Comparison of ENCODE assay signal across 17 cellular contexts in genomic region chr9:98317134-98317857, GRCh38.
A peak's percentile ranks its signal among the peaks of the same experiment; 100 is the strongest.
DNase-seq lines count a peak whose midpoint lies in the region; ATAC-seq, FAIRE-seq and TF ChIP-seq lines count a peak whose summit lies in the region.
"Had no signal": no experiment of that assay in that cellular context is flagged by ENCODE, and none has a peak within 500 bp of the region (broad histone marks: within the 10 kb centered on the region; RNA-seq: fewer than 3 reads in every experiment).

No MANE protein-coding gene starts in this region.

- H3T11ph ChIP-seq in H9 (ENCODE audit: low read length), result no peak overlapping the region

- H3K27me3 Mint-ChIP-seq in H9 (ENCODE audit: low read depth), result peaks cover 6% of the 10 kb centered on the region

- H3K9me3 Mint-ChIP-seq in H9, result no peaks in the 10 kb centered on the region
- H3K9me3 Mint-ChIP-seq: effector memory CD8-positive, alpha-beta T cell had no signal

- H3K4me3 ChIP-seq in osteoblast (ENCODE audit: insufficient read depth, low read length), result no peak overlapping the region
- no peak overlapping the region for H3K4me3 ChIP-seq in A673 (ENCODE audit: low read depth, low read length, poor library complexity, severe bottlenecking)
- H3K4me3 ChIP-seq: prostate gland, transverse colon had no signal

- H4K8ac ChIP-seq in H9 (replicated peaks; ENCODE audit: insufficient read length, low read depth, low read length), result no peak overlapping the region

- no peak overlapping the region for H3K56ac ChIP-seq in H9 (ENCODE audit: insufficient read length, low read depth, low read length)

- FAIRE-seq in RCC 7860 (lab: Jason Lieb, UNC), result no peak
- FAIRE-seq: GM19239 had no signal

- peaks cover 6% of the 10 kb centered on the region for H3K4me1 ChIP-seq in osteoblast (ENCODE audit: insufficient read depth, low read length)
- no peaks in the 10 kb centered on the region for H3K4me1 ChIP-seq in H9 (ENCODE audit: insufficient read depth, low read length)
- H3K4me1 ChIP-seq in A673 (ENCODE audit: insufficient read depth, low read length, poor library complexity, severe bottlenecking), result no peaks in the 10 kb centered on the region
- H3K4me1 ChIP-seq: prostate gland, transverse colon had no signal

- no CpG with 5 or more reads among the region's 14 CpGs for WGBS in H9 (ENCODE audit: extremely low coverage, insufficient read length, low lambda C conversion rate)

- no peak overlapping the region for H2BK12ac ChIP-seq in H9 (ENCODE audit: insufficient read length, low read depth, low read length)

- H3K4ac ChIP-seq in H9 (ENCODE audit: low read depth, low read length), result no peak overlapping the region

- H3K4me2 ChIP-seq in osteoblast (ENCODE audit: insufficient read depth, low read length) (no peak overlapping the region), H9 (ENCODE audit: insufficient read depth, insufficient read length, low read length) (no peak overlapping the region)

- no peaks in the 10 kb centered on the region for H3K23me2 ChIP-seq in H9 (ENCODE audit: insufficient read length, low read depth, low read length, poor library complexity, severe bottlenecking)

- no peak overlapping the region for H3K23ac ChIP-seq in H9 (ENCODE audit: insufficient read length, low read depth, low read length)

- no peak overlapping the region for H2BK5ac ChIP-seq in H9 (ENCODE audit: insufficient read length, low read length)

- no peak overlapping the region for H2BK20ac ChIP-seq in H9 (ENCODE audit: low read depth, low read length, poor library complexity, severe bottlenecking)

- TF ChIP-seq CTCF in osteoblast (IDR thresholded peaks at IDR 0.05; ENCODE audit: extremely low read depth, low read depth, low read length) (no peak), H9 (conservative IDR thresholded peaks at IDR 0.05) (no peak), A673 (conservative IDR thresholded peaks at IDR 0.05; ENCODE audit: low read depth, low read length) (no peak)

- ATAC-seq in sciatic nerve, result no peak
- ATAC-seq: effector memory CD8-positive, alpha-beta T cell had no signal

- no peak overlapping the region for H2AK5ac ChIP-seq in H9 (ENCODE audit: insufficient read length, low read length)

- no peaks in the 10 kb centered on the region for H3K36me3 Mint-ChIP-seq in H9 (ENCODE audit: insufficient read depth in 1 of 3, low read depth in 3 of 3)

- H2BK120ac ChIP-seq in H9 (ENCODE audit: low read depth, low read length, poor library complexity, severe bottlenecking), result no peak overlapping the region

- no peak overlapping the region for H3K14ac ChIP-seq in H9 (ENCODE audit: insufficient read depth, low read length)

- H2BK15ac ChIP-seq in H9 (ENCODE audit: low read depth, low read length), result no peak overlapping the region

- H4K5ac ChIP-seq in H9 (ENCODE audit: insufficient read length, low read depth, low read length), result no peak overlapping the region

- H3K9me3 ChIP-seq in osteoblast (ENCODE audit: low read depth, low read length), result no peaks in the 10 kb centered on the region
- no peaks in the 10 kb centered on the region for H3K9me3 ChIP-seq in H9 (ENCODE audit: control insufficient read depth, low read depth, low read length)
- no peaks in the 10 kb centered on the region for H3K9me3 ChIP-seq in A673 (ENCODE audit: low read depth, low read length, poor library complexity, severe bottlenecking)
- H3K9me3 ChIP-seq: prostate gland, transverse colon had no signal

- CTCF ChIA-PET in A673 (lab: Charles Lee), result interaction anchor here (0.5 to 0.8 kb wide), 2 partner anchors 265 to 458 kb away, joined by 3 read pairs; no protein-coding TSS in a partner anchor

- no peaks in the 10 kb centered on the region for H3K27me3 ChIP-seq in osteoblast (ENCODE audit: insufficient read depth, low read length)
- H3K27me3 ChIP-seq in H9 (ENCODE audit: insufficient read depth, low read length), result no peaks in the 10 kb centered on the region
- no peaks in the 10 kb centered on the region for H3K27me3 ChIP-seq in A673 (replicated peaks; ENCODE audit: insufficient read depth, low read depth, low read length, poor library complexity)
- H3K27me3 ChIP-seq: transverse colon had no signal

- no peak overlapping the region for H4K91ac ChIP-seq in H9 (ENCODE audit: insufficient read length, low read depth, low read length)

- H4K20me1 ChIP-seq in osteoblast (ENCODE audit: insufficient read depth, low read length) (no peaks in the 10 kb centered on the region), H9 (ENCODE audit: control insufficient read depth, insufficient read depth, insufficient read length) (no peaks in the 10 kb centered on the region)

- no peak overlapping the region for H3K4me3 Mint-ChIP-seq in H9
- H3K4me3 Mint-ChIP-seq: effector memory CD8-positive, alpha-beta T cell had no signal

- no peak overlapping the region for H3K9ac ChIP-seq in H9 (ENCODE audit: extremely low read depth, insufficient read length, low read length)

- intact Hi-C loops in cardiac septum (cut with DNase I) (loop anchor here (5.0 kb wide), 1 partner anchor 390 kb away; the partner anchor contains the start of gene GABBR2), sciatic nerve (cut with DNase I) (loop anchor here (10.0 kb wide), 1 partner anchor 458 kb away; no protein-coding TSS in a partner anchor), A673 (cut with micrococcal nuclease; ENCODE audit: unreplicated experiment) (loop anchor here (5.0 kb wide), 1 partner anchor 475 kb away; no protein-coding TSS in a partner anchor)

- H3K27ac ChIP-seq in osteoblast (ENCODE audit: low read depth, low read length), result no peak overlapping the region
- H3K27ac ChIP-seq in H9 (ENCODE audit: insufficient read length, low read depth, low read length), result no peak overlapping the region
- H3K27ac ChIP-seq in A673 (ENCODE audit: low read depth, low read length, poor library complexity, severe bottlenecking), result no peak overlapping the region
- H3K27ac ChIP-seq: prostate gland, RWPE1, transverse colon had no signal

- no peak overlapping the region for H3K27ac Mint-ChIP-seq in H9
- H3K27ac Mint-ChIP-seq: effector memory CD8-positive, alpha-beta T cell had no signal

- BruUV-seq in A673 (replicated peaks; lab: Mats Ljungman, UMichigan), result no TSS peak

- H3K79me1 ChIP-seq in H9 (ENCODE audit: insufficient read depth, low read depth, low read length, poor library complexity, severe bottlenecking), result no peaks in the 10 kb centered on the region

- no peaks in the 10 kb centered on the region for H3K36me3 ChIP-seq in osteoblast (ENCODE audit: insufficient read depth, low read length)
- H3K36me3 ChIP-seq in A673 (ENCODE audit: insufficient read depth, low read length, poor library complexity, severe bottlenecking), result no peaks in the 10 kb centered on the region
- H3K36me3 ChIP-seq: prostate gland, transverse colon had no signal

- no peak overlapping the region for H2AFZ ChIP-seq in osteoblast (ENCODE audit: low read length)
- H2AFZ ChIP-seq in H9 (ENCODE audit: low read length), result no peak overlapping the region

- H3K79me2 ChIP-seq in osteoblast (ENCODE audit: insufficient read depth, low read length) (no peaks in the 10 kb centered on the region), H9 (ENCODE audit: insufficient read depth, low read length) (no peaks in the 10 kb centered on the region)

- H3K18ac ChIP-seq in H9 (ENCODE audit: insufficient read length, low read depth, low read length), result no peak overlapping the region

- DNase-seq in EH (ENCODE audit: low read depth) (peak; percentile 71), RCC 7860 (ENCODE audit: low spot score) (peak; percentile 45), dermis blood vessel endothelial cell (peak; percentile 50), osteoblast (ENCODE audit: insufficient read length, low spot score, missing footprints) (peak; percentile 85), cardiac septum (ENCODE audit: low spot score) (no peak), sciatic nerve (ENCODE audit: low spot score) (no peak), H9 (no peak), A673 (ENCODE audit: low spot score) (no peak)
- DNase-seq: aorta; effector memory CD8-positive, alpha-beta T cell; GF-D8; stimulated activated CD4-positive, alpha-beta T cell treated with anti-CD3 and anti-CD28 coated beads, Interleukin-1b, Interleukin-23, amount 100 ng/mL, for 48 hours; stimulated activated CD8-positive, alpha-beta memory T cell treated with anti-CD3 and anti-CD28 coated beads, Interleukin-4, amount 100 ng/mL, for 48 hours; transverse colon had no signal

- POLR2A ChIA-PET in A673 (lab: Charles Lee; ENCODE audit: low non-redundant PET), result no interaction called here

- H3K4me1 Mint-ChIP-seq in H9, result peaks cover 12% of the 10 kb centered on the region in 2 experiments

Comparison
In these comparisons a context has a peak if more than half of its experiments do, and no peak if none do; other contexts are left out.
1. DNase-seq: peak in EH (single experiment), RCC 7860 (single experiment), dermis blood vessel endothelial cell (single experiment) and osteoblast (single experiment); none in cardiac septum (single experiment), sciatic nerve (single experiment), H9 (single experiment) and A673 (single experiment).